Comparison of ENCODE assay signal across 1 cellular context in the genomic region with DNA sequence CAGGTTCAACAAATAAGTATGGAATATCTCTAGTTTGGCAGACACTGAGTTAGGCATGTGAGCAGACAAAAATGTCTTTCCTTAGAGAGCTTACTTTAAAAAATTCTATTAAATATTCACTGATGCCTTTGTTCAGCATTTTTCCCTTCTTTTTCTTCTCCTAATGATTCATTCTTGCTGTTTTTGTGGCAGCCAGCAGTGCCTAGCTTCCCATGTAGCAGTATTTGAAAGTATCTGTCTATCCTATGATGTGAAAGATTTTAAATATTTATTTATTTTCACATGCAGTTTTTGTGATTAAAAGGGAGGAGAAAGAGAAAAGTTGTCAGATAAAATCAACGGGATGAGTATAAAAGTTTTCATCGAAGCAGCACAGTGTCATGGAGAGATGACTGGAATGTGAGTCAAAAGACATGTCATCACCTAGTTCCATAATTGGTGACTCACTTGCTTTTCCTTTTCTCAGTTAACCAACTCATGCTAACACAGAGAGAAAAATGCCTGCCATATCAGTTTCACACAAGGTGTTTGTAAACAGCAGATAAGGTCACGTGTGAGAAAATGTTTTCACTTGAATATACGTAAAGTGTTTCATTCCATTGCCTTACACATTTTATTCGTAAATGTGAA.
TF ChIP-seq lines count a peak whose summit lies in the region.

No MANE protein-coding gene starts in this region.

TF ChIP-seq in K562, 482 proteins besides CTCF, POLR2A, EP300 and RAD21 (continued from another document):
- TF ChIP-seq, protein P1, sequence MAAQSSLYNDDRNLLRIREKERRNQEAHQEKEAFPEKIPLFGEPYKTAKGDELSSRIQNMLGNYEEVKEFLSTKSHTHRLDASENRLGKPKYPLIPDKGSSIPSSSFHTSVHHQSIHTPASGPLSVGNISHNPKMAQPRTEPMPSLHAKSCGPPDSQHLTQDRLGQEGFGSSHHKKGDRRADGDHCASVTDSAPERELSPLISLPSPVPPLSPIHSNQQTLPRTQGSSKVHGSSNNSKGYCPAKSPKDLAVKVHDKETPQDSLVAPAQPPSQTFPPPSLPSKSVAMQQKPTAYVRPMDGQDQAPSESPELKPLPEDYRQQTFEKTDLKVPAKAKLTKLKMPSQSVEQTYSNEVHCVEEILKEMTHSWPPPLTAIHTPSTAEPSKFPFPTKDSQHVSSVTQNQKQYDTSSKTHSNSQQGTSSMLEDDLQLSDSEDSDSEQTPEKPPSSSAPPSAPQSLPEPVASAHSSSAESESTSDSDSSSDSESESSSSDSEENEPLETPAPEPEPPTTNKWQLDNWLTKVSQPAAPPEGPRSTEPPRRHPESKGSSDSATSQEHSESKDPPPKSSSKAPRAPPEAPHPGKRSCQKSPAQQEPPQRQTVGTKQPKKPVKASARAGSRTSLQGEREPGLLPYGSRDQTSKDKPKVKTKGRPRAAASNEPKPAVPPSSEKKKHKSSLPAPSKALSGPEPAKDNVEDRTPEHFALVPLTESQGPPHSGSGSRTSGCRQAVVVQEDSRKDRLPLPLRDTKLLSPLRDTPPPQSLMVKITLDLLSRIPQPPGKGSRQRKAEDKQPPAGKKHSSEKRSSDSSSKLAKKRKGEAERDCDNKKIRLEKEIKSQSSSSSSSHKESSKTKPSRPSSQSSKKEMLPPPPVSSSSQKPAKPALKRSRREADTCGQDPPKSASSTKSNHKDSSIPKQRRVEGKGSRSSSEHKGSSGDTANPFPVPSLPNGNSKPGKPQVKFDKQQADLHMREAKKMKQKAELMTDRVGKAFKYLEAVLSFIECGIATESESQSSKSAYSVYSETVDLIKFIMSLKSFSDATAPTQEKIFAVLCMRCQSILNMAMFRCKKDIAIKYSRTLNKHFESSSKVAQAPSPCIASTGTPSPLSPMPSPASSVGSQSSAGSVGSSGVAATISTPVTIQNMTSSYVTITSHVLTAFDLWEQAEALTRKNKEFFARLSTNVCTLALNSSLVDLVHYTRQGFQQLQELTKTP (IDR thresholded peaks at IDR 0.05; ENCODE audit: low read depth in 1 of 2, partially characterized antibody in 2 of 2), result no peak
- TF ChIP-seq ZNF282 (CRISPR knock-in tag; IDR thresholded peaks at IDR 0.05), result no peak
- TF ChIP-seq, protein P2, sequence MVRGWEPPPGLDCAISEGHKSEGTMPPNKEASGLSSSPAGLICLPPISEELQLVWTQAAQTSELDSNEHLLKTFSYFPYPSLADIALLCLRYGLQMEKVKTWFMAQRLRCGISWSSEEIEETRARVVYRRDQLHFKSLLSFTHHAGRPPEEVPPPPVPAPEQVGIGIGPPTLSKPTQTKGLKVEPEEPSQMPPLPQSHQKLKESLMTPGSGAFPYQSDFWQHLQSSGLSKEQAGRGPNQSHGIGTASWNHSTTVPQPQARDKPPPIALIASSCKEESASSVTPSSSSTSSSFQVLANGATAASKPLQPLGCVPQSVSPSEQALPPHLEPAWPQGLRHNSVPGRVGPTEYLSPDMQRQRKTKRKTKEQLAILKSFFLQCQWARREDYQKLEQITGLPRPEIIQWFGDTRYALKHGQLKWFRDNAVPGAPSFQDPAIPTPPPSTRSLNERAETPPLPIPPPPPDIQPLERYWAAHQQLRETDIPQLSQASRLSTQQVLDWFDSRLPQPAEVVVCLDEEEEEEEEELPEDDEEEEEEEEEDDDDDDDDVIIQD (CRISPR knock-in tag; IDR thresholded peaks at IDR 0.05), result no peak
- TF ChIP-seq ZNF311 (CRISPR knock-in tag; IDR thresholded peaks at IDR 0.05), result no peak
- TF ChIP-seq PTTG1 (tag; IDR thresholded peaks at IDR 0.05; ENCODE audit: low read depth), result no peak
- TF ChIP-seq TCF7 (IDR thresholded peaks at IDR 0.05; ENCODE audit: borderline replicate concordance), result no peak
- no peak for TF ChIP-seq L3MBTL2 (IDR thresholded peaks at IDR 0.05)
- no peak for TF ChIP-seq TRIM24 (IDR thresholded peaks at IDR 0.05)
- no peak for TF ChIP-seq ZNF695 (CRISPR knock-in tag; IDR thresholded peaks at IDR 0.05)
- TF ChIP-seq, protein P3, sequence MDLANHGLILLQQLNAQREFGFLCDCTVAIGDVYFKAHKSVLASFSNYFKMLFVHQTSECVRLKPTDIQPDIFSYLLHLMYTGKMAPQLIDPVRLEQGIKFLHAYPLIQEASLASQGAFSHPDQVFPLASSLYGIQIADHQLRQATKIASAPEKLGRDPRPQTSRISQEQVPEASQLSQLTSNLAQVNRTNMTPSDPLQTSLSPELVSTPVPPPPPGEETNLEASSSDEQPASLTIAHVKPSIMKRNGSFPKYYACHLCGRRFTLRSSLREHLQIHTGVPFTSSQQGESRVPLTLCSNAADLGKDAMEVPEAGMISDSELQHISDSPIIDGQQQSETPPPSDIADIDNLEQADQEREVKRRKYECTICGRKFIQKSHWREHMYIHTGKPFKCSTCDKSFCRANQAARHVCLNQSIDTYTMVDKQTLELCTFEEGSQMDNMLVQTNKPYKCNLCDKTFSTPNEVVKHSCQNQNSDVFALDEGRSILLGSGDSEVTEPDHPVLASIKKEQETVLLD (IDR thresholded peaks at IDR 0.05), result no peak
- TF ChIP-seq FUS (optimal IDR thresholded peaks at IDR 0.05; ENCODE audit: low read depth, low read length), result no peak
- TF ChIP-seq STAT5B (CRISPR knock-in tag; IDR thresholded peaks at IDR 0.05), result no peak
- no peak for TF ChIP-seq KDM5B (IDR thresholded peaks at IDR 0.05; ENCODE audit: insufficient replicate concordance, low read depth, low read length)
- TF ChIP-seq, protein P4, sequence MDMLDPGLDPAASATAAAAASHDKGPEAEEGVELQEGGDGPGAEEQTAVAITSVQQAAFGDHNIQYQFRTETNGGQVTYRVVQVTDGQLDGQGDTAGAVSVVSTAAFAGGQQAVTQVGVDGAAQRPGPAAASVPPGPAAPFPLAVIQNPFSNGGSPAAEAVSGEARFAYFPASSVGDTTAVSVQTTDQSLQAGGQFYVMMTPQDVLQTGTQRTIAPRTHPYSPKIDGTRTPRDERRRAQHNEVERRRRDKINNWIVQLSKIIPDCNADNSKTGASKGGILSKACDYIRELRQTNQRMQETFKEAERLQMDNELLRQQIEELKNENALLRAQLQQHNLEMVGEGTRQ (CRISPR knock-in tag; IDR thresholded peaks at IDR 0.05), result peak; percentile 33; the same call in 1 of the 2 replicates
- TF ChIP-seq EP400 (IDR thresholded peaks at IDR 0.05), result no peak
- TF ChIP-seq ZNF274 (IDR thresholded peaks at IDR 0.05; ENCODE audit: borderline replicate concordance, low read depth, low read length), result no peak
- TF ChIP-seq SOX6 (IDR thresholded peaks at IDR 0.05), result 0 out of 2 replicates have a peak, but pooled peaks have one; percentile 23
- no peak for TF ChIP-seq PHB2 (IDR thresholded peaks at IDR 0.05; ENCODE audit: low read depth)
- no peak for TF ChIP-seq MECOM (CRISPR knock-in tag; IDR thresholded peaks at IDR 0.05)
- TF ChIP-seq DACH1 (IDR thresholded peaks at IDR 0.05; ENCODE audit: partially characterized antibody), result no peak
- TF ChIP-seq, protein P5, sequence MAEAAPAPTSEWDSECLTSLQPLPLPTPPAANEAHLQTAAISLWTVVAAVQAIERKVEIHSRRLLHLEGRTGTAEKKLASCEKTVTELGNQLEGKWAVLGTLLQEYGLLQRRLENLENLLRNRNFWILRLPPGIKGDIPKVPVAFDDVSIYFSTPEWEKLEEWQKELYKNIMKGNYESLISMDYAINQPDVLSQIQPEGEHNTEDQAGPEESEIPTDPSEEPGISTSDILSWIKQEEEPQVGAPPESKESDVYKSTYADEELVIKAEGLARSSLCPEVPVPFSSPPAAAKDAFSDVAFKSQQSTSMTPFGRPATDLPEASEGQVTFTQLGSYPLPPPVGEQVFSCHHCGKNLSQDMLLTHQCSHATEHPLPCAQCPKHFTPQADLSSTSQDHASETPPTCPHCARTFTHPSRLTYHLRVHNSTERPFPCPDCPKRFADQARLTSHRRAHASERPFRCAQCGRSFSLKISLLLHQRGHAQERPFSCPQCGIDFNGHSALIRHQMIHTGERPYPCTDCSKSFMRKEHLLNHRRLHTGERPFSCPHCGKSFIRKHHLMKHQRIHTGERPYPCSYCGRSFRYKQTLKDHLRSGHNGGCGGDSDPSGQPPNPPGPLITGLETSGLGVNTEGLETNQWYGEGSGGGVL (CRISPR knock-in tag; IDR thresholded peaks at IDR 0.05), result no peak
- TF ChIP-seq ZNF586 (CRISPR knock-in tag; conservative IDR thresholded peaks at IDR 0.05), result no peak
- no peak for TF ChIP-seq ZNF133 (CRISPR knock-in tag; IDR thresholded peaks at IDR 0.05)
- TF ChIP-seq ARID1B (IDR thresholded peaks at IDR 0.05), result peak; percentile 79
